ENCODE assay signal across 8 cellular contexts in the genomic region with DNA sequence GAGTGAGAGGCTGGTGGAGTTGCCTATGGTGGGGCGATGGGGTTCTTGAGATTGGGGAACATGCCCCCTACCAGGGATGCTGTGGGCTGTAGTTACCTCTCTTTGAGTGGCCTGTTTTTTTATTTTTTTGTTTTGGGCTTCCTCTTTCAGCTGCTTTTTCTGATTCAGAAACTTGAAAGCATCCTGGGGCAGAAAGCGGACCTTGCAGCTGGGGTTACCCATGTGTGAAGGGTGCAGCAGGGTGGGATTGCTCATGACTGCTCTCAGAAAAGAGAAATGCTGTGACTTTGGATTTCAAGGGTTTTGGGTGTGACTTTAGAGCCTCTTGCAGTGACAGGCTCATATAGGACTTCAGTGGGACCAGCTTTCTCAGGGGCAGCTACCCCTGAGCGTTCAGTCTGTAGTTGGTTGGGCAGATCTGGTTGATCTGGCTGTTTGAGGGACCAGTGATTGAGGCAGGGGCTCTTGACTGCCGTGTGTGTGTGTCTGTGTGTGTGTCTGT. TPM values are rescaled to one million over a fixed set of nuclear protein-coding genes. Genes with fewer than 3 reads are reported as not detected.
DNase-seq lines count a peak whose midpoint lies in the region; ATAC-seq and TF ChIP-seq lines count a peak whose summit lies in the region.

No MANE protein-coding gene starts in this region.

- H3K4me1 Mint-ChIP-seq in natural killer cell = peaks cover 72 to 85% of the 10 kb centered on the region in 2 donors

- intact Hi-C loops in body of pancreas (cut with DNase I) = no loop called here
- intact Hi-C loops in natural killer cell (cut with micrococcal nuclease) = no loop called here

- H3K4me3 Mint-ChIP-seq in natural killer cell = peak overlapping the region; percentile 92

- peaks cover 23% of the 10 kb centered on the region for H3K4me1 ChIP-seq in HUES6 (ENCODE audit: control insufficient read depth, insufficient read depth, low read length)
- H3K4me1 ChIP-seq in body of pancreas = peaks cover 81% of the 10 kb centered on the region

- H3K36me3 Mint-ChIP-seq in natural killer cell = no peaks in the 10 kb centered on the region

- ATAC-seq in body of pancreas (no peak), natural killer cell (no peak)

- H3K27ac Mint-ChIP-seq in natural killer cell = peak overlapping the region; percentile 67 to 90

- no peaks in the 10 kb centered on the region for H3K27me3 Mint-ChIP-seq in natural killer cell (ENCODE audit: low read depth in 2 of 2)

- H3K27me3 ChIP-seq in HUES6 (ENCODE audit: control insufficient read depth, insufficient read depth, low read length) (no peaks in the 10 kb centered on the region), body of pancreas (no peaks in the 10 kb centered on the region)

- H3K9ac ChIP-seq in HUES6 (ENCODE audit: low read length) = no peak overlapping the region

- no peaks in the 10 kb centered on the region for H3K9me3 Mint-ChIP-seq in natural killer cell

- DNase-seq in ELR (ENCODE audit: low read depth) = peak; percentile 27
- peak; percentile 86 for DNase-seq in GM20000 (ENCODE audit: low spot score)
- peak in 1 of 4 donors; percentile 48 for DNase-seq in body of pancreas
- no peak for DNase-seq in natural killer cell
- DNase-seq in COLO668 (lab: John Stamatoyannopoulos, UW; ENCODE audit: unreplicated experiment) = no peak
- no peak for DNase-seq in hippocampal formation (lab: John Stamatoyannopoulos, UW)
- no peak for DNase-seq in NCI-H1092 treated with DMSO at 0.1 percent for 48 hours (lab: John Stamatoyannopoulos, UW)

- no peak for TF ChIP-seq POLR2A in body of pancreas (IDR thresholded peaks at IDR 0.05)

- H3K9me3 ChIP-seq in HUES6 (ENCODE audit: control insufficient read depth, insufficient read depth, low read depth, low read length) = peaks cover 11% of the 10 kb centered on the region
- H3K9me3 ChIP-seq in body of pancreas = no peaks in the 10 kb centered on the region

- peak overlapping the region; percentile 35 for H3K4me3 ChIP-seq in HUES6 (ENCODE audit: low read depth, low read length)
- no peak overlapping the region for H3K4me3 ChIP-seq in body of pancreas

- peaks cover 4% of the 10 kb centered on the region; the same call in 1 of the 2 replicates for H3K36me3 ChIP-seq in HUES6 (ENCODE audit: control insufficient read depth, insufficient read depth, low read length)
- no peaks in the 10 kb centered on the region for H3K36me3 ChIP-seq in body of pancreas (replicated peaks in 1 of 2; ENCODE audit: insufficient read depth in 1 of 2, low read depth in 2 of 2)

- H3K27ac ChIP-seq in HUES6 (ENCODE audit: low read depth, low read length) (no peak overlapping the region), body of pancreas (peak overlapping the region in 3 of 4 donors; percentile 86 to 91 (median 87))

- 58 to 93% methylated on average over 3 to 4 of the region's 4 CpGs for WGBS in body of pancreas, 2 donors

- TF ChIP-seq CTCF in GM20000 (IDR thresholded peaks at IDR 0.05; ENCODE audit: extremely low read depth, missing control alignments) (no peak), body of pancreas (IDR thresholded peaks at IDR 0.05) (no peak), natural killer cell (IDR thresholded peaks at IDR 0.05) (no peak)

RNA-seq across cellular contexts. Expression of gene LIMD1, which starts 1.8 kb away (rescaled TPM):
- total RNA-seq in body of pancreas (10 to 100 TPM; 22.8 to 32.6 TPM), natural killer cell (10 to 100 TPM; 41.7 to 52.2 (median 48.6) TPM)

Comparison
In these comparisons a context has a peak if more than half of its experiments do, and no peak if none do; other contexts are left out.
1. DNase-seq: peak in ELR (single experiment) and GM20000 (single experiment); none in natural killer cell (single experiment), COLO668 (single experiment), hippocampal formation (0 of 2) and NCI-H1092 treated with DMSO at 0.1 percent for 48 hours (single experiment).